ENCODE assay signal across 1 cellular context in genomic region chr12:115916910-115917668, GRCh38.
TF ChIP-seq lines count a peak whose summit lies in the region.

No MANE protein-coding gene starts in this region.

TF ChIP-seq in H1, 55 proteins besides CTCF, POLR2A, EP300 and RAD21 (continued from another document):
- TF ChIP-seq TEAD4 (IDR thresholded peaks at IDR 0.05; ENCODE audit: low read depth, low read length) = no peak
- no peak for TF ChIP-seq SUZ12 (IDR thresholded peaks at IDR 0.05; ENCODE audit: low read length)
- no peak for TF ChIP-seq POU5F1 (IDR thresholded peaks at IDR 0.05; ENCODE audit: low read depth, low read length)
- no peak for TF ChIP-seq NRF1 (IDR thresholded peaks at IDR 0.05; ENCODE audit: low read depth, low read length)
- TF ChIP-seq CBX5 (IDR thresholded peaks at IDR 0.05; ENCODE audit: low read depth, low read length) = no peak
- peak; percentile 74 for TF ChIP-seq KDM4A (IDR thresholded peaks at IDR 0.05; ENCODE audit: low read depth, low read length, severe bottlenecking)
- no peak for TF ChIP-seq SRF (IDR thresholded peaks at IDR 0.05; ENCODE audit: low read depth, low read length)
- no peak for TF ChIP-seq GTF2F1 (IDR thresholded peaks at IDR 0.05; ENCODE audit: borderline replicate concordance, low read depth, low read length)
- no peak for TF ChIP-seq SIN3A (conservative IDR thresholded peaks at IDR 0.05 in 1 of 2, IDR thresholded peaks at IDR 0.05 in 1 of 2; ENCODE audit: low read depth in 1 of 2, low read length in 2 of 2)
- TF ChIP-seq SP1 (IDR thresholded peaks at IDR 0.05; ENCODE audit: low read depth, low read length) = no peak
- no peak for TF ChIP-seq USF2 (IDR thresholded peaks at IDR 0.05; ENCODE audit: low read length)
- TF ChIP-seq E2F6 (IDR thresholded peaks at IDR 0.05) = peak; percentile 82
- TF ChIP-seq SIRT6 (IDR thresholded peaks at IDR 0.05; ENCODE audit: low read length) = no peak
- TF ChIP-seq SAP30 (IDR thresholded peaks at IDR 0.05; ENCODE audit: insufficient read depth, insufficient replicate concordance, low read length) = no peak
- TF ChIP-seq SP2 (IDR thresholded peaks at IDR 0.05; ENCODE audit: low read length) = no peak
- no peak for TF ChIP-seq CBX8 (IDR thresholded peaks at IDR 0.05; ENCODE audit: borderline replicate concordance, low read depth, low read length)
- no peak for TF ChIP-seq SIX5 (IDR thresholded peaks at IDR 0.05; ENCODE audit: low read depth, low read length)
- TF ChIP-seq BACH1 (IDR thresholded peaks at IDR 0.05; ENCODE audit: low read length) = 0 out of 2 replicates have a peak, but pooled peaks have one; percentile 31
- no peak for TF ChIP-seq ATF2 (IDR thresholded peaks at IDR 0.05; ENCODE audit: low read length)
- no peak for TF ChIP-seq BRCA1 (IDR thresholded peaks at IDR 0.05; ENCODE audit: low read depth, low read length)
- no peak for TF ChIP-seq HDAC2 (IDR thresholded peaks at IDR 0.05; ENCODE audit: borderline replicate concordance in 1 of 2, low read depth in 2 of 2, low read length in 2 of 2)
- no peak for TF ChIP-seq KDM1A (IDR thresholded peaks at IDR 0.05; ENCODE audit: borderline replicate concordance, low read length)
- TF ChIP-seq SP4 (IDR thresholded peaks at IDR 0.05; ENCODE audit: low read length) = no peak
- no peak for TF ChIP-seq ZNF274 (IDR thresholded peaks at IDR 0.05; ENCODE audit: borderline replicate concordance, extremely low read depth, low read length)
- peak; percentile 88 for TF ChIP-seq TCF12 (IDR thresholded peaks at IDR 0.05; ENCODE audit: low read depth, low read length)
- no peak for TF ChIP-seq RXRA (IDR thresholded peaks at IDR 0.05; ENCODE audit: insufficient read depth, low read depth, low read length)
- TF ChIP-seq NANOG (IDR thresholded peaks at IDR 0.05; ENCODE audit: insufficient read depth, low read depth, low read length, poor library complexity, severe bottlenecking) = peak; percentile 52
- no peak for TF ChIP-seq TAF7 (optimal IDR thresholded peaks at IDR 0.05; ENCODE audit: borderline replicate concordance, low read depth, low read length)
- no peak for TF ChIP-seq GABPA (IDR thresholded peaks at IDR 0.05; ENCODE audit: borderline replicate concordance, insufficient read depth, low read length)
- TF ChIP-seq JUN (IDR thresholded peaks at IDR 0.05; ENCODE audit: low read depth, low read length) = no peak
- no peak for TF ChIP-seq MAFK (IDR thresholded peaks at IDR 0.05; ENCODE audit: low read depth, low read length)
- TF ChIP-seq BCL11A (IDR thresholded peaks at IDR 0.05; ENCODE audit: low read depth in 2 of 2, low read length in 2 of 2) = no peak
- TF ChIP-seq KDM5A (IDR thresholded peaks at IDR 0.05; ENCODE audit: low read length) = no peak
- no peak for TF ChIP-seq CHD7 (IDR thresholded peaks at IDR 0.05; ENCODE audit: insufficient replicate concordance, low read length)
- peak; percentile 41; the same call in 1 of the 2 replicates for TF ChIP-seq CREB1 (IDR thresholded peaks at IDR 0.05)
- no peak for TF ChIP-seq RBBP5 (IDR thresholded peaks at IDR 0.05; ENCODE audit: borderline replicate concordance, low read depth, low read length)
- no peak for TF ChIP-seq RNF2 (IDR thresholded peaks at IDR 0.05; ENCODE audit: borderline replicate concordance, low read depth, low read length, missing control alignments, poor library complexity, severe bottlenecking)
- TF ChIP-seq TBP (IDR thresholded peaks at IDR 0.05; ENCODE audit: low read depth, low read length) = no peak; the same call in 1 of the 2 replicates
- TF ChIP-seq TAF1 (IDR thresholded peaks at IDR 0.05; ENCODE audit: low read depth, low read length) = no peak
- peak; percentile 23 for TF ChIP-seq ASH2L (IDR thresholded peaks at IDR 0.05; ENCODE audit: low read length)
- TF ChIP-seq CHD2 (IDR thresholded peaks at IDR 0.05; ENCODE audit: low read length) = no peak
- TF ChIP-seq JUND (IDR thresholded peaks at IDR 0.05; ENCODE audit: low read length) = no peak
- no peak for TF ChIP-seq RFX5 (IDR thresholded peaks at IDR 0.05; ENCODE audit: borderline replicate concordance, low read depth, low read length)
- 0 out of 2 replicates have a peak, but pooled peaks have one; percentile 14 for TF ChIP-seq PHF8 (conservative IDR thresholded peaks at IDR 0.05; ENCODE audit: low read depth, low read length)
- no peak for TF ChIP-seq HDAC6 (IDR thresholded peaks at IDR 0.05; ENCODE audit: low read depth, low read length)
- TF ChIP-seq MAX (IDR thresholded peaks at IDR 0.05) = peak; percentile 81
- TF ChIP-seq YY1 (IDR thresholded peaks at IDR 0.05; ENCODE audit: low read depth, low read length) = peak; percentile 27; the same call in 1 of the 2 replicates
- no peak for TF ChIP-seq ATF3 (IDR thresholded peaks at IDR 0.05; ENCODE audit: insufficient read depth, low read depth, low read length)
- no peak for TF ChIP-seq EZH2 (IDR thresholded peaks at IDR 0.05; ENCODE audit: low read depth, low read length, severe bottlenecking)
- TF ChIP-seq CHD1 (IDR thresholded peaks at IDR 0.05; ENCODE audit: low read depth, low read length) = no peak
- TF ChIP-seq POLR2AphosphoS5 (IDR thresholded peaks at IDR 0.05; ENCODE audit: low read depth, low read length) = no peak
- peak; percentile 43; the same call in 1 of the 2 replicates for TF ChIP-seq EGR1 (IDR thresholded peaks at IDR 0.05; ENCODE audit: borderline replicate concordance, low read depth, low read length)
- TF ChIP-seq CTBP2 (IDR thresholded peaks at IDR 0.05; ENCODE audit: borderline replicate concordance, insufficient read depth, insufficient read length, low read length) = no peak
- TF ChIP-seq CEBPB (IDR thresholded peaks at IDR 0.05; ENCODE audit: low read depth, low read length) = peak; percentile 72
TF ChIP-seq in H1: peak in this region for 12.
